In genomic region chr3:114863848-114864247, GRCh38 we compare ENCODE assay signal across 11 cellular contexts.
A peak's percentile ranks its signal among the peaks of the same experiment; 100 is the strongest.
DNase-seq lines count a peak whose midpoint lies in the region; ATAC-seq lines count a peak whose summit lies in the region.
"Had no signal": no experiment of that assay in that cellular context is flagged by ENCODE, and none has a peak within 500 bp of the region (broad histone marks: within the 10 kb centered on the region; RNA-seq: fewer than 3 reads in every experiment).

No MANE protein-coding gene starts in this region.

- H3K27ac ChIP-seq in BLaER1 treated with 17β-estradiol and CSF1 and Interleukin-3, amounts not matched to agents 10 nM and 100 nM: peak overlapping the region in 1 of 11 experiments; percentile 12; a peak in 1 of 22 replicates

- no peak overlapping the region for H3K4me3 ChIP-seq in BLaER1 treated with 17β-estradiol and CSF1 and Interleukin-3, amounts not matched to agents 10 nM and 100 nM

- H4K20me1 ChIP-seq in BLaER1 treated with 17β-estradiol and CSF1 and Interleukin-3, amounts not matched to agents 10 nM and 100 nM: no peaks in the 10 kb centered on the region

- H3K4me3 Mint-ChIP-seq in activated T-helper 17 cell treated with anti-CD3 and anti-CD28 coated beads, Interleukin-2, amount 50 U/mL, for 72 hours: peak overlapping the region; percentile 74
- peak overlapping the region in 6 of 8 donors; percentile 10 to 45 (median 28) for H3K4me3 Mint-ChIP-seq in naive B cell

- H3K9me3 ChIP-seq in BLaER1 treated with 17β-estradiol and CSF1 and Interleukin-3, amounts not matched to agents 10 nM and 100 nM (replicated peaks in 1 of 11): no peaks in the 10 kb centered on the region

- no peaks in the 10 kb centered on the region for H3K27me3 Mint-ChIP-seq in activated T-helper 17 cell treated with anti-CD3 and anti-CD28 coated beads, Interleukin-2, amount 50 U/mL, for 72 hours
- H3K27me3 Mint-ChIP-seq in naive B cell: no peaks in the 10 kb centered on the region

- peaks cover 11% of the 10 kb centered on the region for H3K4me1 Mint-ChIP-seq in activated T-helper 17 cell treated with anti-CD3 and anti-CD28 coated beads, Interleukin-2, amount 50 U/mL, for 72 hours
- peaks cover 26 to 37% (median 28%) of the 10 kb centered on the region in 3 donors for H3K4me1 Mint-ChIP-seq in naive B cell

- no peaks in the 10 kb centered on the region for H3K36me3 ChIP-seq in BLaER1 treated with 17β-estradiol and CSF1 and Interleukin-3, amounts not matched to agents 10 nM and 100 nM

- H3K27ac Mint-ChIP-seq in activated T-helper 17 cell treated with anti-CD3 and anti-CD28 coated beads, Interleukin-2, amount 50 U/mL, for 72 hours: peak overlapping the region; percentile 66
- H3K27ac Mint-ChIP-seq in naive B cell: peak overlapping the region; percentile 4 to 81 (median 24)

- H3K4me1 ChIP-seq in BLaER1 treated with 17β-estradiol and CSF1 and Interleukin-3, amounts not matched to agents 10 nM and 100 nM: peaks cover 0 to 8% (median 0%) of the 10 kb centered on the region in 10 experiments; a peak in 3 of 20 replicates

- no peak overlapping the region for H3K9ac ChIP-seq in BLaER1 treated with 17β-estradiol and CSF1 and Interleukin-3, amounts not matched to agents 10 nM and 100 nM

- no peaks in the 10 kb centered on the region for H3K36me3 Mint-ChIP-seq in activated T-helper 17 cell treated with anti-CD3 and anti-CD28 coated beads, Interleukin-2, amount 50 U/mL, for 72 hours (ENCODE audit: low read depth)
- H3K36me3 Mint-ChIP-seq in naive B cell: no peaks in the 10 kb centered on the region

- peak; percentile 49 for ATAC-seq in GM18868 (IDR thresholded peaks at IDR 0.05; ENCODE audit: unreplicated experiment)
- no peak for ATAC-seq in activated T-helper 17 cell treated with anti-CD3 and anti-CD28 coated beads, Interleukin-2, amount 50 U/mL, for 72 hours (replicated peaks)
- ATAC-seq in naive B cell (ENCODE audit: low read depth in 2 of 2): no peak
- ATAC-seq in GM19324 (IDR thresholded peaks at IDR 0.05; ENCODE audit: low FRiP score, unreplicated experiment): no peak
- no peak for ATAC-seq in HG03025 (IDR thresholded peaks at IDR 0.05; ENCODE audit: low FRiP score, unreplicated experiment)

- peak overlapping the region in 9 of 11 experiments; percentile 1 to 47 (median 26); a peak in 11 of 22 replicates for H3K4me2 ChIP-seq in BLaER1 treated with 17β-estradiol and CSF1 and Interleukin-3, amounts not matched to agents 10 nM and 100 nM

- H3K27me3 ChIP-seq in BLaER1 treated with 17β-estradiol and CSF1 and Interleukin-3, amounts not matched to agents 10 nM and 100 nM: no peaks in the 10 kb centered on the region

- H3K9me3 Mint-ChIP-seq in activated T-helper 17 cell treated with anti-CD3 and anti-CD28 coated beads, Interleukin-2, amount 50 U/mL, for 72 hours: no peaks in the 10 kb centered on the region
- H3K9me3 Mint-ChIP-seq in naive B cell: no peaks in the 10 kb centered on the region

- DNase-seq in naive B cell: no peak
- no peak for DNase-seq in epidermal melanocyte (ENCODE audit: insufficient read length, low spot score)
- DNase-seq in glomerular visceral epithelial cell (ENCODE audit: extremely low spot score): no peak
- DNase-seq: activated CD8-positive, alpha-beta memory T cell treated with anti-CD3 and anti-CD28 coated beads for 24 hours; hippocampal formation; NCI-H187 had no signal
